In the genomic region with DNA sequence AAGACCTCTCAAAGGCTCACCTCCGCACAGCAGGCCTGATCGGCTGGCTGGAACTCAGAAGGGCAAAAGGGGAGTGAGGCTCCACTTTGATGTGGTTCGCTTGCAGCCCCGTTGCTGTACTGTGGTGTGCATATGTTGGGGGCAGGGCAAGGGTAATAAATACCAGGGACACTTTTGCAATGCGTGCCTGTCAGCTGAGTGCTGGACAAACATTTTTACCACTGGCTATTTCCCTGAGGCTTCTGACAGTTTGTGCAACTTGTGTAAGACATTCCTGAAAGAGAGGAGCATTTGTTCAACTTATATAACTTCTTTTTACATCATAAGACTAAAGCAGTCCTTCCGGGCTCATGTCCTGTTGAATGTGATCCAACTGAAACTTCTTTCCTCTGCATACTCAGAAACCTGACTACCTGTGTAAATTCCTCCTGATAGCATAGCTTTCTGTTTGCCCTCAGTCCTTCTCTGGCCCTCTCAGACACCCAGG, we compare ENCODE assay signal across 8 cellular contexts.
DNase-seq lines count a peak whose midpoint lies in the region; ATAC-seq and TF ChIP-seq lines count a peak whose summit lies in the region.

No MANE protein-coding gene starts in this region.

- H3F3A ChIP-seq in GM23338 (replicated peaks; ENCODE audit: low read depth): no peaks in the 10 kb centered on the region

- no peaks in the 10 kb centered on the region for H4K20me1 ChIP-seq in GM23338 (replicated peaks; ENCODE audit: insufficient read depth)

- no peaks in the 10 kb centered on the region for H3K27me3 ChIP-seq in GM23338 (ENCODE audit: insufficient read depth)
- H3K27me3 ChIP-seq in gastrocnemius medialis: no peaks in the 10 kb centered on the region
- no peaks in the 10 kb centered on the region for H3K27me3 ChIP-seq in vagina

- H3K36me3 Mint-ChIP-seq in GM23338 (ENCODE audit: low read depth): no peaks in the 10 kb centered on the region

- H3K4me3 Mint-ChIP-seq in GM23338: no peak overlapping the region

- H3K36me3 ChIP-seq in GM23338 (ENCODE audit: insufficient read depth): no peaks in the 10 kb centered on the region
- no peaks in the 10 kb centered on the region for H3K36me3 ChIP-seq in gastrocnemius medialis
- H3K36me3 ChIP-seq in vagina: no peaks in the 10 kb centered on the region

- TF ChIP-seq CTCF in GM23338 (conservative IDR thresholded peaks at IDR 0.05; ENCODE audit: low read depth in 2 of 2): no peak
- no peak for TF ChIP-seq CTCF in foreskin fibroblast (IDR thresholded peaks at IDR 0.05; ENCODE audit: low read depth, low read length)
- TF ChIP-seq CTCF in gastrocnemius medialis (IDR thresholded peaks at IDR 0.05 in 4 of 5, conservative IDR thresholded peaks at IDR 0.05 in 1 of 5): no peak
- TF ChIP-seq CTCF in vagina (IDR thresholded peaks at IDR 0.05): no peak
- TF ChIP-seq CTCF in GM13976 (IDR thresholded peaks at IDR 0.05; ENCODE audit: borderline replicate concordance, control extremely low read depth, extremely low read depth, insufficient read depth, missing control alignments): no peak

- peak; percentile 47; the same call in 2 of the 3 replicates for ATAC-seq in GM23338
- ATAC-seq in gastrocnemius medialis: peak; percentile 82 to 93
- ATAC-seq in HG03439 (IDR thresholded peaks at IDR 0.05; ENCODE audit: unreplicated experiment): no peak
- ATAC-seq in HG03135 (IDR thresholded peaks at IDR 0.05; ENCODE audit: unreplicated experiment): no peak

- H3K4me1 Mint-ChIP-seq in GM23338: peaks cover 16% of the 10 kb centered on the region

- no peak overlapping the region for H3K27ac ChIP-seq in GM23338 (ENCODE audit: low read depth)
- no peak overlapping the region for H3K27ac ChIP-seq in gastrocnemius medialis
- no peak overlapping the region for H3K27ac ChIP-seq in vagina

- H3K9me3 ChIP-seq in gastrocnemius medialis (no peaks in the 10 kb centered on the region), vagina (no peaks in the 10 kb centered on the region)

- peaks cover 4% of the 10 kb centered on the region for H3K27me3 Mint-ChIP-seq in GM23338 (ENCODE audit: insufficient read depth, low read depth, poor library complexity)

- H3K4me2 ChIP-seq in GM23338: peak overlapping the region; percentile 22; the same call in 1 of the 2 replicates

- in situ Hi-C loops in gastrocnemius medialis (cut with MboI; ENCODE audit: low sequenced_read_pairs in 4 of 4) (no loop called here), GM13976 (cut with MboI; ENCODE audit: low sequenced_read_pairs, unreplicated experiment) (no loop called here)

- no peak for TF ChIP-seq POLR2A in gastrocnemius medialis (IDR thresholded peaks at IDR 0.05)
- no peak for TF ChIP-seq POLR2A in vagina (IDR thresholded peaks at IDR 0.05)

- no peak overlapping the region for H3K4me3 ChIP-seq in GM23338
- H3K4me3 ChIP-seq in foreskin fibroblast (ENCODE audit: low read depth in 1 of 2, low read length in 2 of 2): no peak overlapping the region
- no peak overlapping the region for H3K4me3 ChIP-seq in gastrocnemius medialis
- H3K4me3 ChIP-seq in vagina: no peak overlapping the region

- H3K4me1 ChIP-seq in GM23338 (ENCODE audit: insufficient read depth): peaks cover 17% of the 10 kb centered on the region
- H3K4me1 ChIP-seq in gastrocnemius medialis: peaks cover 0 to 4% of the 10 kb centered on the region in 2 donors
- peaks cover 7% of the 10 kb centered on the region for H3K4me1 ChIP-seq in vagina

- H3K9me3 Mint-ChIP-seq in GM23338: no peaks in the 10 kb centered on the region

- no peaks in the 10 kb centered on the region for H3K79me2 ChIP-seq in GM23338 (replicated peaks; ENCODE audit: insufficient read depth)

- DNase-seq in GM23338 (ENCODE audit: low spot score) (no peak), T1000 (lab: John Stamatoyannopoulos, UW) (peak; percentile 34), foreskin fibroblast (peak; percentile 70 to 78), gastrocnemius medialis (peak; percentile 11 to 34), vagina (ENCODE audit: extremely low spot score in 2 of 2) (no peak), GM13976 (ENCODE audit: low spot score) (no peak)

- H3K27ac Mint-ChIP-seq in GM23338: 0 out of 2 replicates have a peak overlapping the region, but pooled peaks have one; percentile 1

- H2AFZ ChIP-seq in GM23338: peak overlapping the region; percentile 85

- no peaks in the 10 kb centered on the region; the same call in 1 of the 2 replicates for H3K9me2 ChIP-seq in GM23338 (ENCODE audit: insufficient read depth)

- intact Hi-C loops in gastrocnemius medialis (cut with DNase I; ENCODE audit: low total_unique reads): no loop called here
- intact Hi-C loops in vagina (cut with DNase I): no loop called here

TF ChIP-seq in GM23338, 12 proteins besides CTCF, POLR2A, EP300 and RAD21 (continues in another document):
- TF ChIP-seq ZNF331 (CRISPR knock-in tag; IDR thresholded peaks at IDR 0.05; ENCODE audit: low read depth): no peak
- TF ChIP-seq, protein P1, sequence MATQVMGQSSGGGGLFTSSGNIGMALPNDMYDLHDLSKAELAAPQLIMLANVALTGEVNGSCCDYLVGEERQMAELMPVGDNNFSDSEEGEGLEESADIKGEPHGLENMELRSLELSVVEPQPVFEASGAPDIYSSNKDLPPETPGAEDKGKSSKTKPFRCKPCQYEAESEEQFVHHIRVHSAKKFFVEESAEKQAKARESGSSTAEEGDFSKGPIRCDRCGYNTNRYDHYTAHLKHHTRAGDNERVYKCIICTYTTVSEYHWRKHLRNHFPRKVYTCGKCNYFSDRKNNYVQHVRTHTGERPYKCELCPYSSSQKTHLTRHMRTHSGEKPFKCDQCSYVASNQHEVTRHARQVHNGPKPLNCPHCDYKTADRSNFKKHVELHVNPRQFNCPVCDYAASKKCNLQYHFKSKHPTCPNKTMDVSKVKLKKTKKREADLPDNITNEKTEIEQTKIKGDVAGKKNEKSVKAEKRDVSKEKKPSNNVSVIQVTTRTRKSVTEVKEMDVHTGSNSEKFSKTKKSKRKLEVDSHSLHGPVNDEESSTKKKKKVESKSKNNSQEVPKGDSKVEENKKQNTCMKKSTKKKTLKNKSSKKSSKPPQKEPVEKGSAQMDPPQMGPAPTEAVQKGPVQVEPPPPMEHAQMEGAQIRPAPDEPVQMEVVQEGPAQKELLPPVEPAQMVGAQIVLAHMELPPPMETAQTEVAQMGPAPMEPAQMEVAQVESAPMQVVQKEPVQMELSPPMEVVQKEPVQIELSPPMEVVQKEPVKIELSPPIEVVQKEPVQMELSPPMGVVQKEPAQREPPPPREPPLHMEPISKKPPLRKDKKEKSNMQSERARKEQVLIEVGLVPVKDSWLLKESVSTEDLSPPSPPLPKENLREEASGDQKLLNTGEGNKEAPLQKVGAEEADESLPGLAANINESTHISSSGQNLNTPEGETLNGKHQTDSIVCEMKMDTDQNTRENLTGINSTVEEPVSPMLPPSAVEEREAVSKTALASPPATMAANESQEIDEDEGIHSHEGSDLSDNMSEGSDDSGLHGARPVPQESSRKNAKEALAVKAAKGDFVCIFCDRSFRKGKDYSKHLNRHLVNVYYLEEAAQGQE (IDR thresholded peaks at IDR 0.05; ENCODE audit: unreplicated experiment): no peak
- no peak for TF ChIP-seq JUNB (IDR thresholded peaks at IDR 0.05; ENCODE audit: unreplicated experiment)
- TF ChIP-seq EZH2 (IDR thresholded peaks at IDR 0.05; ENCODE audit: low read depth, unreplicated experiment): no peak
- TF ChIP-seq, protein P2, sequence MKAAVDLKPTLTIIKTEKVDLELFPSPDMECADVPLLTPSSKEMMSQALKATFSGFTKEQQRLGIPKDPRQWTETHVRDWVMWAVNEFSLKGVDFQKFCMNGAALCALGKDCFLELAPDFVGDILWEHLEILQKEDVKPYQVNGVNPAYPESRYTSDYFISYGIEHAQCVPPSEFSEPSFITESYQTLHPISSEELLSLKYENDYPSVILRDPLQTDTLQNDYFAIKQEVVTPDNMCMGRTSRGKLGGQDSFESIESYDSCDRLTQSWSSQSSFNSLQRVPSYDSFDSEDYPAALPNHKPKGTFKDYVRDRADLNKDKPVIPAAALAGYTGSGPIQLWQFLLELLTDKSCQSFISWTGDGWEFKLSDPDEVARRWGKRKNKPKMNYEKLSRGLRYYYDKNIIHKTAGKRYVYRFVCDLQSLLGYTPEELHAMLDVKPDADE (IDR thresholded peaks at IDR 0.05): no peak
- no peak for TF ChIP-seq ZNF114 (CRISPR knock-in tag; IDR thresholded peaks at IDR 0.05)

Comparison
In these comparisons a context has a peak if more than half of its experiments do, and no peak if none do; other contexts are left out.
1. ATAC-seq: peak in GM23338 (single experiment) and gastrocnemius medialis (2 of 2); none in HG03439 (single experiment) and HG03135 (single experiment).
2. DNase-seq: peak in T1000 (single experiment), foreskin fibroblast (2 of 2) and gastrocnemius medialis (2 of 2); none in GM23338 (single experiment), vagina (0 of 2) and GM13976 (single experiment).